Comparison of ENCODE assay signal across 10 cellular contexts in the genomic region with DNA sequence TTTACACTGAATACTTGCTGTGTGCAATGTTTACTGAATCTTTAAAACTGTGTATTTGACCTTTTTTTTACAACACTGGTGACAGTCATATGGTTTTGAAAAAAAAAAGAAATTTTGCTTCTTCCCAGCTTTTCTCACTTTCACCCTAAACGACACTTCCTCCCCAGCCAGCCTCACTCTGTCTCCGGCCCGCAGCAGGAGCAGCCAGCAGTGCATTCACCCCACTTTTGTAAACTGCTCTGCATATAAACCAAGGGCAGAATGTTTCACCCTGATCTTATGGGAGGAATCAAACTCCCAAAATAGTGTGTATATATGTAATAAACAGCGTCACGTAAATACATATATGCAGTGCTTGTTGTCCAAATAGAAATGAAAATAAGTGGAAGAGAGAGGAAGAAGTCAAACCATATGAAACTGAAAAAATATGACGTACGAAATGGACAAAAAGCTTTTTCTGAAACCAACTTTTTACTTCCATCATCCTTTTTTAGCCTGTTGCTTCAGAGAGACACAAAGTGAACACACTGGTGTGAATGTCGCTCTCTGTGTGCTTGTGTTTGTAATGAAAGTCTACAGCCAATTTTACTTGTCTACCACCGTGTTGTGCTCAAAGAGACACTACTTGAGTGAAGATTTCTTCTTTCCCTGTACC. TPM values are rescaled to one million over a fixed set of nuclear protein-coding genes. Genes with fewer than 3 reads are reported as not detected.
DNase-seq lines count a peak whose midpoint lies in the region; ATAC-seq and TF ChIP-seq lines count a peak whose summit lies in the region.
"Had no signal": no experiment of that assay in that cellular context is flagged by ENCODE, and none has a peak within 500 bp of the region (broad histone marks: within the 10 kb centered on the region; RNA-seq: fewer than 3 reads in every experiment).

No MANE protein-coding gene starts in this region.

- H3K4me3 ChIP-seq in GM08714 (ENCODE audit: low read length) (peak overlapping the region; percentile 54; the same call in 1 of the 2 replicates), hepatocyte (no peak overlapping the region), left lung (no peak overlapping the region)

- peak overlapping the region; percentile 2 for H3K4me3 Mint-ChIP-seq in activated T-helper 1 cell treated with anti-CD3 and anti-CD28 coated beads, Interleukin-12 subunit alpha, Interleukin-12 subunit beta, Interleukin-2, Interleukin-4 antibody, amounts not matched to agents 30 ng/mL and 10 ng/mL and 1 ng/mL, durations not matched to agents 14 hours and 24 hours and 36 hours

- TF ChIP-seq CTCF in hepatocyte (IDR thresholded peaks at IDR 0.05; ENCODE audit: poor library complexity) (no peak), left lung (IDR thresholded peaks at IDR 0.05) (no peak)

- intact Hi-C loops in activated T-helper 1 cell treated with anti-CD3 and anti-CD28 coated beads, Interleukin-12 subunit alpha, Interleukin-12 subunit beta, Interleukin-2, Interleukin-4 antibody, amounts not matched to agents 30 ng/mL and 10 ng/mL and 1 ng/mL, durations not matched to agents 14 hours and 24 hours and 36 hours (cut with micrococcal nuclease) = no loop called here
- intact Hi-C loops in left lung (cut with DNase I) = no loop called here

- no peaks in the 10 kb centered on the region for H3K9me2 ChIP-seq in hepatocyte (replicated peaks; ENCODE audit: insufficient read depth)

- ATAC-seq in GM19372 (IDR thresholded peaks at IDR 0.05; ENCODE audit: low read depth, unreplicated experiment) (peak; percentile 49), HG03045 (IDR thresholded peaks at IDR 0.05; ENCODE audit: unreplicated experiment) (peak; percentile 57), GM21717 (IDR thresholded peaks at IDR 0.05; ENCODE audit: unreplicated experiment) (no peak), GM18520 (IDR thresholded peaks at IDR 0.05; ENCODE audit: unreplicated experiment) (no peak), left lung (no peak)

- H3K9me3 ChIP-seq in hepatocyte (ENCODE audit: low read depth) (no peaks in the 10 kb centered on the region), left lung (no peaks in the 10 kb centered on the region)

- H3K27ac Mint-ChIP-seq in activated T-helper 1 cell treated with anti-CD3 and anti-CD28 coated beads, Interleukin-12 subunit alpha, Interleukin-12 subunit beta, Interleukin-2, Interleukin-4 antibody, amounts not matched to agents 30 ng/mL and 10 ng/mL and 1 ng/mL, durations not matched to agents 14 hours and 24 hours and 36 hours = peak overlapping the region; percentile 73

- H3K79me2 ChIP-seq in hepatocyte = no peaks in the 10 kb centered on the region

- H3K27ac ChIP-seq in hepatocyte (no peak overlapping the region), left lung (peak overlapping the region in 1 of 2 donors; percentile 4)

- H4K20me1 ChIP-seq in hepatocyte (ENCODE audit: insufficient read depth, poor library complexity, severe bottlenecking) = no peaks in the 10 kb centered on the region

- no peaks in the 10 kb centered on the region for H3K27me3 ChIP-seq in hepatocyte
- H3K27me3 ChIP-seq in left lung = no peaks in the 10 kb centered on the region

- peaks cover 46% of the 10 kb centered on the region for H3K4me1 Mint-ChIP-seq in activated T-helper 1 cell treated with anti-CD3 and anti-CD28 coated beads, Interleukin-12 subunit alpha, Interleukin-12 subunit beta, Interleukin-2, Interleukin-4 antibody, amounts not matched to agents 30 ng/mL and 10 ng/mL and 1 ng/mL, durations not matched to agents 14 hours and 24 hours and 36 hours (ENCODE audit: low read depth)

- H3K36me3 ChIP-seq in hepatocyte (replicated peaks; ENCODE audit: insufficient read depth, low read depth) = no peaks in the 10 kb centered on the region
- peaks cover 0 to 63% of the 10 kb centered on the region in 2 donors for H3K36me3 ChIP-seq in left lung

- H3K27me3 Mint-ChIP-seq in activated T-helper 1 cell treated with anti-CD3 and anti-CD28 coated beads, Interleukin-12 subunit alpha, Interleukin-12 subunit beta, Interleukin-2, Interleukin-4 antibody, amounts not matched to agents 30 ng/mL and 10 ng/mL and 1 ng/mL, durations not matched to agents 14 hours and 24 hours and 36 hours (ENCODE audit: insufficient read depth) = no peaks in the 10 kb centered on the region

- H3K36me3 Mint-ChIP-seq in activated T-helper 1 cell treated with anti-CD3 and anti-CD28 coated beads, Interleukin-12 subunit alpha, Interleukin-12 subunit beta, Interleukin-2, Interleukin-4 antibody, amounts not matched to agents 30 ng/mL and 10 ng/mL and 1 ng/mL, durations not matched to agents 14 hours and 24 hours and 36 hours (ENCODE audit: low read depth) = peaks cover 62% of the 10 kb centered on the region

- no peaks in the 10 kb centered on the region for H3K4me1 ChIP-seq in hepatocyte (ENCODE audit: insufficient read depth)
- H3K4me1 ChIP-seq in left lung = no peaks in the 10 kb centered on the region

- no peak for DNase-seq in activated T-helper 1 cell treated with anti-CD3 and anti-CD28 coated beads, Interleukin-12 subunit alpha, Interleukin-12 subunit beta, Interleukin-2, Interleukin-4 antibody, amounts not matched to agents 30 ng/mL and 10 ng/mL and 1 ng/mL, durations not matched to agents 14 hours and 24 hours and 36 hours (ENCODE audit: low spot score)
- DNase-seq in hepatocyte (ENCODE audit: low spot score) (no peak), left lung (no peak)
- DNase-seq: activated T-cell treated with anti-CD3 and anti-CD28 coated beads for 4 hours; NK-92 treated with Interleukin-12 subunit alpha and Interleukin-12 subunit beta, amount 100 ng/mL, for 24 hours had no signal

- H3K9me3 Mint-ChIP-seq in activated T-helper 1 cell treated with anti-CD3 and anti-CD28 coated beads, Interleukin-12 subunit alpha, Interleukin-12 subunit beta, Interleukin-2, Interleukin-4 antibody, amounts not matched to agents 30 ng/mL and 10 ng/mL and 1 ng/mL, durations not matched to agents 14 hours and 24 hours and 36 hours = no peaks in the 10 kb centered on the region

- H2AFZ ChIP-seq in hepatocyte = no peak overlapping the region

- WGBS in hepatocyte (ENCODE audit: low lambda C conversion rate, missing lambda C conversion rate) = 87% methylated on average over 9 of the region's 9 CpGs

- H3K4me2 ChIP-seq in hepatocyte = no peak overlapping the region

RNA-seq across cellular contexts. Expression of a gene that starts 54.2 kb away (rescaled TPM):
- 55.7 and 58.8 TPM in 2 replicates for total RNA-seq in activated T-helper 1 cell treated with anti-CD3 and anti-CD28 coated beads, Interleukin-12 subunit alpha, Interleukin-12 subunit beta, Interleukin-2, Interleukin-4 antibody, amounts not matched to agents 30 ng/mL and 10 ng/mL and 1 ng/mL, durations not matched to agents 14 hours and 24 hours and 36 hours
- 9.3 and 14.9 TPM in 2 replicates for total RNA-seq in hepatocyte
- 3.3 and 5.2 TPM in 2 replicates for polyA plus RNA-seq in hepatocyte
- 10 to 100 TPM; 25.1 to 34.5 TPM for total RNA-seq in left lung

Comparison
In these comparisons a context has a peak if more than half of its experiments do, and no peak if none do; other contexts are left out.
1. ATAC-seq: peak in GM19372 (single experiment) and HG03045 (single experiment); none in GM21717 (single experiment), GM18520 (single experiment) and left lung (single experiment).